Comparison of ENCODE assay signal across 22 cellular contexts in the genomic region with DNA sequence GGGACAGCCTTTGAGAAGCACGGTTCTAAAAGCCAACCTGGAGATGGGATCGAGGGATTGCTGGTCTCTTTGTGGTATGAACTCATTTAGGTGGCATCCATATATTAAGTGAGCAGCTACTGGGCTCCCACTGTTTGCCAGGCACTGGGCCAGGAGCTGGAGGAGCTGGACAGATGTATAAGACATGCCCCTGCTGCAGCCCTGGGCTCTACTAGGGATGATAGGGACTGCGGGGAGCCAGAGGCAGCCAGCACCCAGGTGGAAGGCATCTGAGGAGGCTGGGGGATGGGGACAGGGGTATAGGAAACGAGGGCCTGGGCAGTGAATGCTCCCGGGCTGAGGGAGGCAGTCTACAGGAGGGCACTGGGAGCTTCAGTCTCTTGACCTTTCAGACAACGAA.
"Had no signal": no experiment of that assay in that cellular context is flagged by ENCODE, and none has a peak within 500 bp of the region (broad histone marks: within the 10 kb centered on the region; RNA-seq: fewer than 3 reads in every experiment).

No MANE protein-coding gene starts in this region.

- H3K4me1 ChIP-seq: ascending aorta, psoas muscle, right lobe of liver, suprapubic skin, upper lobe of right lung had no signal

- DNase-seq: activated CD4-positive, alpha-beta T cell treated with anti-CD3 and anti-CD28 coated beads, Interleukin-2, amount 10 ng/mL, durations not matched to agents 7 days and 5 days; activated CD8-positive, alpha-beta memory T cell treated with anti-CD3 and anti-CD28 coated beads, Interleukin-2, amount 10 ng/mL, durations not matched to agents 7 days and 5 days; activated gamma-delta T cell treated with Interleukin-2 at 50 U/mL for 16 hours; activated naive CD8-positive, alpha-beta T cell treated with anti-CD3 and anti-CD28 coated beads, Interleukin-2, amount 50 U/mL, for 24 hours; activated T-cell treated with anti-CD3 and anti-CD28 coated beads, Interleukin-2, amount 50 U/mL, for 4 hours; caudate nucleus; cortex of kidney; effector memory CD4-positive, alpha-beta T cell; heart left ventricle; right lobe of liver; stimulated activated CD4-positive, alpha-beta T cell treated with anti-CD3 and anti-CD28 coated beads, Interleukin-2, amount 100 ng/mL, for 24 hours; stimulated activated naive CD4-positive, alpha-beta T cell treated with Interleukin-2 at 50 U/mL for 16 hours; T-cell; T1000; upper lobe of right lung; WERI-Rb-1 had no signal

- H3K4me3 ChIP-seq: ascending aorta, heart left ventricle, psoas muscle, right lobe of liver, suprapubic skin, upper lobe of right lung had no signal

- H3K36me3 ChIP-seq: ascending aorta, heart left ventricle, right lobe of liver, suprapubic skin, upper lobe of right lung, WERI-Rb-1 had no signal

- H3K27me3 ChIP-seq: ascending aorta, right lobe of liver, upper lobe of right lung had no signal

- H3K9me3 Mint-ChIP-seq: activated CD4-positive, alpha-beta T cell treated with anti-CD3 and anti-CD28 coated beads, Interleukin-2, amount 10 ng/mL, durations not matched to agents 7 days and 5 days; activated naive CD8-positive, alpha-beta T cell treated with anti-CD3 and anti-CD28 coated beads, Interleukin-2, amount 50 U/mL, for 24 hours; activated T-cell treated with anti-CD3 and anti-CD28 coated beads, Interleukin-2, amount 50 U/mL, for 4 hours; natural killer cell treated with Interleukin-12 subunit alpha and Interleukin-12 subunit beta and Interleukin-15 and Interleukin-18, amount 100 ng/mL, for 72 hours; T-cell had no signal

- H3K9me3 ChIP-seq: ascending aorta, heart left ventricle, psoas muscle, right lobe of liver, suprapubic skin, upper lobe of right lung had no signal

- H3K27ac Mint-ChIP-seq: activated CD4-positive, alpha-beta T cell treated with anti-CD3 and anti-CD28 coated beads, Interleukin-2, amount 10 ng/mL, durations not matched to agents 7 days and 5 days; activated CD8-positive, alpha-beta memory T cell treated with anti-CD3 and anti-CD28 coated beads, Interleukin-2, amount 10 ng/mL, durations not matched to agents 7 days and 5 days; activated naive CD8-positive, alpha-beta T cell treated with anti-CD3 and anti-CD28 coated beads, Interleukin-2, amount 50 U/mL, for 24 hours; natural killer cell treated with Interleukin-12 subunit alpha and Interleukin-12 subunit beta and Interleukin-15 and Interleukin-18, amount 100 ng/mL, for 72 hours had no signal

- H3K27me3 Mint-ChIP-seq: activated CD8-positive, alpha-beta memory T cell treated with anti-CD3 and anti-CD28 coated beads, Interleukin-2, amount 10 ng/mL, durations not matched to agents 7 days and 5 days; activated naive CD8-positive, alpha-beta T cell treated with anti-CD3 and anti-CD28 coated beads, Interleukin-2, amount 50 U/mL, for 24 hours; T-cell had no signal

- H3K27ac ChIP-seq: ascending aorta, heart left ventricle, psoas muscle, right lobe of liver, suprapubic skin, upper lobe of right lung, WERI-Rb-1 had no signal

- H3K4me3 Mint-ChIP-seq: activated CD4-positive, alpha-beta T cell treated with anti-CD3 and anti-CD28 coated beads, Interleukin-2, amount 10 ng/mL, durations not matched to agents 7 days and 5 days; activated CD8-positive, alpha-beta memory T cell treated with anti-CD3 and anti-CD28 coated beads, Interleukin-2, amount 10 ng/mL, durations not matched to agents 7 days and 5 days; activated naive CD8-positive, alpha-beta T cell treated with anti-CD3 and anti-CD28 coated beads, Interleukin-2, amount 50 U/mL, for 24 hours; activated T-cell treated with anti-CD3 and anti-CD28 coated beads, Interleukin-2, amount 50 U/mL, for 4 hours; natural killer cell treated with Interleukin-12 subunit alpha and Interleukin-12 subunit beta and Interleukin-15 and Interleukin-18, amount 100 ng/mL, for 72 hours; T-cell had no signal

- FAIRE-seq: frontal cortex, islet of Langerhans had no signal

- H3K36me3 Mint-ChIP-seq: natural killer cell treated with Interleukin-12 subunit alpha and Interleukin-12 subunit beta and Interleukin-15 and Interleukin-18, amount 100 ng/mL, for 72 hours; T-cell had no signal
